In the genomic region with DNA sequence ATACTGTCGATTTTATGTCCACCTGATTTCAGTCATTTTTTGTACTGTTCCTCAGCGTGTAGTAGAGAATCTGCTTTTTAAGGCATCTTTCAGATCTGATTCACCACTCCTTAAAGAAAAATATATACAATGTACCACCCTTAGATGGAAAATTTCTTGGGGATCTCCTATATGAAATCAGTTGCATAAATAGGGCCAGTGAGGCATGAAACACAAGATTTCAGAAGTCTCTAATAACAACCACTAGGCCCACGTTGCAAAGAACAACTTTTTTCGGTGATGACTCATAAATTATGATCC, we compare ENCODE assay signal across 8 cellular contexts. TPM values are rescaled to one million over a fixed set of nuclear protein-coding genes. Genes with fewer than 3 reads are reported as not detected.
DNase-seq lines count a peak whose midpoint lies in the region; ATAC-seq and TF ChIP-seq lines count a peak whose summit lies in the region.

No MANE protein-coding gene starts in this region.

- TF ChIP-seq CTCF in thyroid gland (IDR thresholded peaks at IDR 0.05), result no peak

- H3K27ac ChIP-seq in BLaER1 treated with 17β-estradiol and CSF1 and Interleukin-3, amounts not matched to agents 10 nM and 100 nM, result peak overlapping the region in 9 of 11 experiments; percentile 80 to 95 (median 89); a peak in 17 of 22 replicates
- H3K27ac ChIP-seq in adipose tissue (ENCODE audit: low read depth, low read length) (peak overlapping the region; percentile 60), thyroid gland (peak overlapping the region in 2 of 3 donors; percentile 79 to 81)

- peak overlapping the region; percentile 76 to 93 (median 84) for H3K4me3 ChIP-seq in BLaER1 treated with 17β-estradiol and CSF1 and Interleukin-3, amounts not matched to agents 10 nM and 100 nM
- peak overlapping the region in 1 of 3 donors; percentile 77 for H3K4me3 ChIP-seq in thyroid gland (replicated peaks in 1 of 3)

- peak overlapping the region; percentile 87 to 97 (median 91) for H3K9ac ChIP-seq in BLaER1 treated with 17β-estradiol and CSF1 and Interleukin-3, amounts not matched to agents 10 nM and 100 nM

- peak; percentile 25 for ATAC-seq in HG03066 (IDR thresholded peaks at IDR 0.05; ENCODE audit: low read depth, unreplicated experiment)

- H3K27me3 ChIP-seq in BLaER1 treated with 17β-estradiol and CSF1 and Interleukin-3, amounts not matched to agents 10 nM and 100 nM, result no peaks in the 10 kb centered on the region
- no peaks in the 10 kb centered on the region for H3K27me3 ChIP-seq in thyroid gland

- H3K4me2 ChIP-seq in BLaER1 treated with 17β-estradiol and CSF1 and Interleukin-3, amounts not matched to agents 10 nM and 100 nM, result peak overlapping the region; percentile 75 to 98 (median 89)

- no peaks in the 10 kb centered on the region for H3K9me3 ChIP-seq in BLaER1 treated with 17β-estradiol and CSF1 and Interleukin-3, amounts not matched to agents 10 nM and 100 nM (replicated peaks in 1 of 11)
- H3K9me3 ChIP-seq in thyroid gland, result no peaks in the 10 kb centered on the region

- H3K4me1 ChIP-seq in BLaER1 treated with 17β-estradiol and CSF1 and Interleukin-3, amounts not matched to agents 10 nM and 100 nM, result peaks cover 34 to 55% (median 38%) of the 10 kb centered on the region in 10 experiments
- H3K4me1 ChIP-seq in thyroid gland, result peaks cover 27 to 28% of the 10 kb centered on the region in 2 donors

- H4K20me1 ChIP-seq in BLaER1 treated with 17β-estradiol and CSF1 and Interleukin-3, amounts not matched to agents 10 nM and 100 nM, result peaks cover 28 to 59% (median 46%) of the 10 kb centered on the region in 11 experiments; a peak in 21 of 22 replicates

- TF ChIP-seq POLR2A in thyroid gland (IDR thresholded peaks at IDR 0.05) (no peak), erythroblast (IDR thresholded peaks at IDR 0.05; ENCODE audit: low read length) (no peak)

- no peaks in the 10 kb centered on the region for H3K36me3 ChIP-seq in BLaER1 treated with 17β-estradiol and CSF1 and Interleukin-3, amounts not matched to agents 10 nM and 100 nM
- H3K36me3 ChIP-seq in thyroid gland, result no peaks in the 10 kb centered on the region

- 17 to 26% (median 23%) methylated on average over 4 of the region's 4 CpGs for WGBS in adipose tissue, 3 donors
- WGBS in thyroid gland, 2 donors, result 27 to 30% methylated on average over 4 of the region's 4 CpGs

- intact Hi-C loops in thyroid gland (cut with DNase I), result loop anchor here (5.0 kb wide), 1 partner anchor 102 kb away; a partner anchor contains a TSS

- peak; percentile 40 for DNase-seq in kidney glomerular epithelial cell (lab: John Stamatoyannopoulos, UW)
- no peak for DNase-seq in thyroid gland
- DNase-seq in erythroblast (lab: John Stamatoyannopoulos, UW), result no peak
- DNase-seq in NCI-H1694 (lab: John Stamatoyannopoulos, UW), result no peak
- no peak for DNase-seq in NCI-H524 treated with DMSO at 0.1 percent for 48 hours (lab: John Stamatoyannopoulos, UW)

RNA-seq across cellular contexts. Expression of a gene that starts 1.4 kb away (rescaled TPM):
- 10 to 100 TPM in 2 of 3 donors, 1 to 10 TPM in 1; 6.0 to 17.1 (median 15.3) TPM for polyA plus RNA-seq in adipose tissue
- total RNA-seq in thyroid gland, result 10 to 100 TPM; 19.2 to 33.7 (median 25.9) TPM
